In genomic region chr14:44418856-44419255, GRCh38 we compare ENCODE assay signal across 30 cellular contexts.
"Had no signal": no experiment of that assay in that cellular context is flagged by ENCODE, and none has a peak within 500 bp of the region (broad histone marks: within the 10 kb centered on the region; RNA-seq: fewer than 3 reads in every experiment).

No MANE protein-coding gene starts in this region.

- H3K27me3 ChIP-seq: neural progenitor cell, ovary, spleen, stomach, thyroid gland, tibial nerve, upper lobe of left lung, vagina had no signal

- H3K27ac Mint-ChIP-seq: naive thymus-derived CD4-positive, alpha-beta T cell; natural killer cell; nephron; neural progenitor cell; progenitor cell of endocrine pancreas; stimulated activated effector memory CD8-positive, alpha-beta T cell treated with anti-CD3 and anti-CD28 coated beads, Interleukin-12 subunit alpha, Interleukin-12 subunit beta, amount 100 ng/mL, for 72 hours; stimulated activated naive B cell treated with anti-CD40 and anti-IgM and Interleukin-4, amounts not matched to agents 10 μg/mL and 1 μg/mL and 100 μg/mL, for 72 hours; stimulated activated naive CD8-positive, alpha-beta T cell treated with anti-CD3 and anti-CD28 coated beads, Interleukin-15, Interleukin-2, amounts not matched to agents 100 ng/mL and 50 ng/mL, for 24 hours had no signal

- DNase-seq: naive thymus-derived CD4-positive, alpha-beta T cell; natural killer cell; occipital lobe; ovary; psoas muscle; right cardiac atrium; spleen; stimulated activated CD4-positive, alpha-beta T cell treated with anti-CD3 and anti-CD28 coated beads, Interleukin-12 subunit alpha, Interleukin-12 subunit beta, amount 100 ng/mL, for 4 hours; stimulated activated CD4-positive, alpha-beta T cell treated with anti-CD3 and anti-CD28 coated beads, Interleukin-2, amount 100 ng/mL, for 24 hours; stimulated activated CD4-positive, alpha-beta T cell treated with anti-CD3 and anti-CD28 coated beads, Interleukin-2, amount 100 ng/mL, for 48 hours; stimulated activated CD4-positive, alpha-beta T cell treated with anti-CD3 and anti-CD28 coated beads, Interleukin-4, amount 100 ng/mL, for 24 hours; stimulated activated naive B cell treated with anti-CD40 and anti-IgM and Interleukin-4, amounts not matched to agents 10 μg/mL and 1 μg/mL and 100 μg/mL, for 72 hours; stimulated activated naive CD4-positive, alpha-beta T cell treated with Interleukin-2 at 50 U/mL for 16 hours; stomach; thyroid gland; trophoblast cell; upper lobe of left lung had no signal

- H3K79me2 ChIP-seq: parathyroid adenoma had no signal

- H3K4me3 ChIP-seq: neural progenitor cell, ovary, psoas muscle, skin epidermis, smooth muscle cell, spleen, stomach, thoracic aorta, thyroid gland, tibial nerve, upper lobe of left lung, vagina had no signal

- FAIRE-seq: urothelium cell line had no signal

- H3K27me3 Mint-ChIP-seq: naive thymus-derived CD4-positive, alpha-beta T cell; progenitor cell of endocrine pancreas; stimulated activated naive B cell treated with anti-CD40 and anti-IgM and Interleukin-4, amounts not matched to agents 10 μg/mL and 1 μg/mL and 100 μg/mL, for 72 hours; stimulated activated naive CD8-positive, alpha-beta T cell treated with anti-CD3 and anti-CD28 coated beads, Interleukin-15, Interleukin-2, amounts not matched to agents 100 ng/mL and 50 ng/mL, for 24 hours had no signal

- H3K4me1 ChIP-seq: neural progenitor cell, parathyroid adenoma, psoas muscle, spleen, stomach, thyroid gland, tibial nerve, upper lobe of left lung, vagina had no signal

- H3K27ac ChIP-seq: neural progenitor cell, ovary, parathyroid adenoma, psoas muscle, skin epidermis, spleen, stomach, thoracic aorta, thyroid gland, tibial nerve, upper lobe of left lung, vagina had no signal

- H2AFZ ChIP-seq: neural progenitor cell, parathyroid adenoma had no signal

- H3K4me3 Mint-ChIP-seq: naive thymus-derived CD4-positive, alpha-beta T cell; natural killer cell; nephron; neural progenitor cell; stimulated activated effector memory CD8-positive, alpha-beta T cell treated with anti-CD3 and anti-CD28 coated beads, Interleukin-12 subunit alpha, Interleukin-12 subunit beta, amount 100 ng/mL, for 72 hours; stimulated activated naive B cell treated with anti-CD40 and anti-IgM and Interleukin-4, amounts not matched to agents 10 μg/mL and 1 μg/mL and 100 μg/mL, for 72 hours; stimulated activated naive CD8-positive, alpha-beta T cell treated with anti-CD3 and anti-CD28 coated beads, Interleukin-15, Interleukin-2, amounts not matched to agents 100 ng/mL and 50 ng/mL, for 24 hours had no signal

- ATAC-seq: naive thymus-derived CD4-positive, alpha-beta T cell; natural killer cell; psoas muscle; right cardiac atrium; sciatic nerve; stimulated activated effector memory CD8-positive, alpha-beta T cell treated with anti-CD3 and anti-CD28 coated beads, Interleukin-12 subunit alpha, Interleukin-12 subunit beta, amount 100 ng/mL, for 72 hours; stimulated activated naive B cell treated with anti-CD40 and anti-IgM and Interleukin-4, amounts not matched to agents 10 μg/mL and 1 μg/mL and 100 μg/mL, for 72 hours had no signal

- H3K9me3 ChIP-seq: ovary, psoas muscle, thoracic aorta, thyroid gland, tibial nerve, vagina had no signal

- H3K4me2 ChIP-seq: neural progenitor cell, smooth muscle cell had no signal

- H3K36me3 Mint-ChIP-seq: naive thymus-derived CD4-positive, alpha-beta T cell; neural progenitor cell; stimulated activated effector memory CD8-positive, alpha-beta T cell treated with anti-CD3 and anti-CD28 coated beads, Interleukin-12 subunit alpha, Interleukin-12 subunit beta, amount 100 ng/mL, for 72 hours; stimulated activated naive B cell treated with anti-CD40 and anti-IgM and Interleukin-4, amounts not matched to agents 10 μg/mL and 1 μg/mL and 100 μg/mL, for 72 hours had no signal

- H3K36me3 ChIP-seq: neural progenitor cell, ovary, spleen, stomach, thoracic aorta, thyroid gland, tibial nerve, upper lobe of left lung, vagina had no signal

- H3K9ac ChIP-seq: neural progenitor cell, parathyroid adenoma had no signal

- H3K4me1 Mint-ChIP-seq: naive thymus-derived CD4-positive, alpha-beta T cell; natural killer cell; nephron; neural progenitor cell; stimulated activated effector memory CD8-positive, alpha-beta T cell treated with anti-CD3 and anti-CD28 coated beads, Interleukin-12 subunit alpha, Interleukin-12 subunit beta, amount 100 ng/mL, for 72 hours; stimulated activated naive B cell treated with anti-CD40 and anti-IgM and Interleukin-4, amounts not matched to agents 10 μg/mL and 1 μg/mL and 100 μg/mL, for 72 hours had no signal
